Comparison of ENCODE assay signal across 20 cellular contexts in genomic region chr7:117664047-117664446, GRCh38.
"Had no signal": no experiment of that assay in that cellular context is flagged by ENCODE, and none has a peak within 500 bp of the region (broad histone marks: within the 10 kb centered on the region; RNA-seq: fewer than 3 reads in every experiment).

No MANE protein-coding gene starts in this region.

- H3K27me3 Mint-ChIP-seq: IgD-negative memory B cell had no signal

- H3K9me3 ChIP-seq: SJSA1 had no signal

- H3K36me3 Mint-ChIP-seq: IgD-negative memory B cell had no signal

- H3K27ac Mint-ChIP-seq: IgD-negative memory B cell had no signal

- DNase-seq: KBM-7, NCI-H1092, NCI-H1105 treated with DMSO at 0.1 percent for 48 hours, NCI-H1417 treated with DMSO at 0.1 percent for 48 hours, NCI-H146, NCI-H1694 treated with DMSO at 0.1 percent for 48 hours, NCI-H1930, NCI-H2081, NCI-H2107, NCI-H2227 treated with DMSO at 0.1 percent for 48 hours, NCI-H524, NCI-H526 treated with DMSO at 0.1 percent for 48 hours, NCI-H748 treated with DMSO at 0.1 percent for 48 hours, Right ventricle myocardium superior, RPMI8226, SIG-M5 had no signal

- H3K4me3 ChIP-seq: SJSA1, SK-N-MC had no signal

- H3K36me3 ChIP-seq: SJSA1 had no signal

- H3K27ac ChIP-seq: HL-60, SK-N-MC had no signal

- H3K4me1 Mint-ChIP-seq: IgD-negative memory B cell had no signal

- H3K27me3 ChIP-seq: SJSA1 had no signal

- H3K4me3 Mint-ChIP-seq: IgD-negative memory B cell had no signal
